In the genomic region with DNA sequence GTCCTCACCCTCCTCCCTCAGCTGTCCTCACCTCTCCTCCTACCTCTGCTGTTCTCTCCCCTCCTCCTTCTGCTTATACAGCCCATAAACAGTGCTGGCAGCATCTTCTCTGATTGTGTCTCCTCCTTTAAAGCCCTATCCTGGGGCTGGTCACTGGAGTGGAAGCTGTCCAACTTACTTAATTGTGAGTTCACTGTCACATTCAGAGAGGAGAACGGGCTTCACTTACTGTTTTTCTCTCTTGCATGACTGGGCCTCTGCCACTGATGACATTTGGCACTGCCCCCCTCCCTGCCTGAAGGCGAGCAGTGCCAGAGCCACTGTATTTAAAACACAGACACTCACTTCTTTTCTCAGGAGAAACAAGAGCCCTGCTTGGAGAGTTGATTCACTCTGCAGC, we compare ENCODE assay signal across 22 cellular contexts.
DNase-seq lines count a peak whose midpoint lies in the region; ATAC-seq and TF ChIP-seq lines count a peak whose summit lies in the region.
"Had no signal": no experiment of that assay in that cellular context is flagged by ENCODE, and none has a peak within 500 bp of the region (broad histone marks: within the 10 kb centered on the region; RNA-seq: fewer than 3 reads in every experiment).

No MANE protein-coding gene starts in this region.

- H3K27ac ChIP-seq in parathyroid adenoma = peak overlapping the region; percentile 36
- H3K27ac ChIP-seq: 22Rv1, BLaER1, C4-2B had no signal

- ATAC-seq in GM21717 (IDR thresholded peaks at IDR 0.05; ENCODE audit: unreplicated experiment) (no peak), GM19351 (IDR thresholded peaks at IDR 0.05; ENCODE audit: unreplicated experiment) (no peak)
- ATAC-seq: CD8-positive, alpha-beta T cell; GM12878; GM23338 had no signal

- no peaks in the 10 kb centered on the region for H3K9me3 ChIP-seq in parathyroid adenoma (ENCODE audit: control insufficient read depth, low read length)
- H3K9me3 ChIP-seq: Caco-2, HAP-1 had no signal

- no peaks in the 10 kb centered on the region for H3K9me3 Mint-ChIP-seq in T-helper 1 cell treated with Interleukin-12 subunit alpha and Interleukin-12 subunit beta and Interleukin-4 antibody, amounts not matched to agents 30 μg/mL and 1 μg/mL, for 36 hours
- H3K9me3 Mint-ChIP-seq: CD8-positive, alpha-beta T cell; GM23338 had no signal

- peaks cover 32% of the 10 kb centered on the region for H3K27me3 Mint-ChIP-seq in T-helper 1 cell treated with Interleukin-12 subunit alpha and Interleukin-12 subunit beta and Interleukin-4 antibody, amounts not matched to agents 30 μg/mL and 1 μg/mL, for 36 hours (ENCODE audit: low read depth)

- H3K4me2 ChIP-seq in parathyroid adenoma (ENCODE audit: low read length) = peak overlapping the region; percentile 27
- H3K4me2 ChIP-seq: BLaER1, GM23338 had no signal

- no peak overlapping the region for H3K9ac ChIP-seq in parathyroid adenoma
- H3K9ac ChIP-seq: BLaER1 had no signal

- H3K36me3 Mint-ChIP-seq in T-helper 1 cell treated with Interleukin-12 subunit alpha and Interleukin-12 subunit beta and Interleukin-4 antibody, amounts not matched to agents 30 μg/mL and 1 μg/mL, for 36 hours (ENCODE audit: low read depth) = peaks cover 1% of the 10 kb centered on the region
- H3K36me3 Mint-ChIP-seq: CD4-positive, CD25-positive, alpha-beta regulatory T cell; CD8-positive, alpha-beta T cell had no signal

- H3K4me1 ChIP-seq in parathyroid adenoma = peaks cover 14% of the 10 kb centered on the region
- H3K4me1 ChIP-seq: BLaER1, Caco-2, HAP-1 had no signal

- no peaks in the 10 kb centered on the region for H3K36me3 ChIP-seq in parathyroid adenoma (ENCODE audit: control insufficient read depth, insufficient read depth, low read length)
- H3K36me3 ChIP-seq: BLaER1, HAP-1 had no signal

- no peak overlapping the region for H2AFZ ChIP-seq in parathyroid adenoma
- H2AFZ ChIP-seq: GM23338 had no signal

- no peak overlapping the region for H3K4me3 Mint-ChIP-seq in T-helper 1 cell treated with Interleukin-12 subunit alpha and Interleukin-12 subunit beta and Interleukin-4 antibody, amounts not matched to agents 30 μg/mL and 1 μg/mL, for 36 hours
- H3K4me3 Mint-ChIP-seq: B cell; CD4-positive, CD25-positive, alpha-beta regulatory T cell; CD8-positive, alpha-beta T cell; GM23338 had no signal

- H3K27me3 ChIP-seq in parathyroid adenoma (ENCODE audit: control insufficient read depth, insufficient read depth, low read length) = no peaks in the 10 kb centered on the region

- H3K79me2 ChIP-seq in parathyroid adenoma = no peaks in the 10 kb centered on the region

- peak overlapping the region; percentile 8 for H3K27ac Mint-ChIP-seq in T-helper 1 cell treated with Interleukin-12 subunit alpha and Interleukin-12 subunit beta and Interleukin-4 antibody, amounts not matched to agents 30 μg/mL and 1 μg/mL, for 36 hours
- H3K27ac Mint-ChIP-seq: B cell; CD8-positive, alpha-beta T cell; GM23338 had no signal

- no peak overlapping the region for H3K4me3 ChIP-seq in parathyroid adenoma (ENCODE audit: low read depth, low read length)
- H3K4me3 ChIP-seq: BLaER1, GM12878, GM23338, HAP-1 had no signal

- no peak for DNase-seq in T-helper 1 cell
- DNase-seq in left kidney (ENCODE audit: low read depth, low spot score) = peak; percentile 21
- DNase-seq in RPMI8226 = no peak
- no peak for DNase-seq in activated T-cell treated with anti-CD3 and anti-CD28 coated beads, Interleukin-2, amount 50 U/mL, for 48 hours
- DNase-seq: Caco-2; CD4-positive, CD25-positive, alpha-beta regulatory T cell; CD8-positive, alpha-beta T cell; DMS 273 treated with DMSO at 0.1 percent for 48 hours; DMS79; EL; GDM1 had no signal

- no peaks in the 10 kb centered on the region for H3K4me1 Mint-ChIP-seq in T-helper 1 cell treated with Interleukin-12 subunit alpha and Interleukin-12 subunit beta and Interleukin-4 antibody, amounts not matched to agents 30 μg/mL and 1 μg/mL, for 36 hours (ENCODE audit: low read depth)

- TF ChIP-seq CTCF in parathyroid adenoma (IDR thresholded peaks at IDR 0.05) = no peak
